In the genomic region with DNA sequence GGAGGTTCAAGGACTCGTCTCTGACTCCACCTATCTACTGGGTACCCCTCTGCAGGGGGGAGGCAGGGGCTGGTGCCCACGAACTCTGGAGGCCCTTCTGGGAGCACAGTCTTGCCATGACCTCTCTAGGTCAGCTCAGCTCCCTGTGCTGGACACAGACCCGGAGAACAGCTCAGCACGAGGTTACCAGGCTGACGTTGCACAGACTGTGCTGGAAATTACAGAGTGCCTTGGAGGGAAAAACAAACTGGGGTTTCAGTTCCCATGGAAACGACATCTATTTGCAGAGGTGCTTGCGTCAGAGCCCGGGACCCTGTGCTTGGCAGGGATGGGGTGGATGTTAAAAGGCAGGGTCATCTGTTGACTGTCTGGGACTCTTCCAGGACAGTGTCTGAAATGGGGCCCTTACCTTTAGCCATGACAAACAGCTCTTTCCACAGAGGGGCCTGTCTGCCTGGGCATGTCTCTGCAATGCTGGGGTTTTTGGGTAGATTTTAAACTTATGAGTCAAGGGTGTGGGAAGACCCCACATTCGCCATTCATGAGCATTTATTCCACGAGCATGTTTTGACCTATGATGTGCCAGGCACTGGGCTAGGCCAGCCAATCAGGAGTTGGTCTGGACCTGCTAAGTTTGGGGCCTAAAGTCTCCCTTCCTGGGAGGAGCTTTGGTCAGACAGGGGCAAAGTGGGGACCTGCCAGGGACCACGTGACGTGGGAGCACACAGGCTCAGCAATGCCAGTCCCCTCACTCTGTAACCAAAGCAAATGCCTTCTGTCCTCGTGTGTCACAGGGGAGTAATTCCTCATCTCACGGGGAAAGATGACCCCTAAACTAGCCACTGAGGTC, we compare ENCODE assay signal across 8 cellular contexts. TPM values are rescaled to one million over a fixed set of nuclear protein-coding genes. Genes with fewer than 3 reads are reported as not detected.
DNase-seq lines count a peak whose midpoint lies in the region; ATAC-seq, FAIRE-seq and TF ChIP-seq lines count a peak whose summit lies in the region.

No MANE protein-coding gene starts in this region.

- H3K79me2 ChIP-seq in ACC112 (ENCODE audit: control insufficient read depth, insufficient read depth, low read length, unreplicated experiment), result no peaks in the 10 kb centered on the region

- no peaks in the 10 kb centered on the region for H3K36me3 ChIP-seq in ACC112 (ENCODE audit: insufficient read depth, low read length)
- H3K36me3 ChIP-seq in kidney (ENCODE audit: control insufficient read depth in 1 of 2, insufficient read depth in 2 of 2, low read length in 2 of 2), result no peaks in the 10 kb centered on the region

- H3K27me3 ChIP-seq in ACC112 (ENCODE audit: insufficient read depth, low read length), result no peaks in the 10 kb centered on the region

- H3K4me3 ChIP-seq in ACC112 (ENCODE audit: low read depth, low read length) (no peak overlapping the region), astrocyte of the spinal cord (ENCODE audit: low read depth, low read length) (no peak overlapping the region), kidney (ENCODE audit: low read length in 2 of 2) (no peak overlapping the region)

- H2AFZ ChIP-seq in ACC112 (ENCODE audit: low read length, unreplicated experiment), result no peak overlapping the region

- DNase-seq in NOMO-1 treated with DMSO at 0.1 percent for 48 hours (lab: John Stamatoyannopoulos, UW; ENCODE audit: unreplicated experiment), result peak; percentile 58
- DNase-seq in astrocyte of the spinal cord (ENCODE audit: low read depth, low spot score), result peak; percentile 98
- peak; percentile 96 for DNase-seq in kidney
- peak; percentile 76 for DNase-seq in stimulated activated CD8-positive, alpha-beta memory T cell treated with anti-CD3 and anti-CD28 coated beads, Interleukin-15, amount 100 ng/mL, for 48 hours (ENCODE audit: low read depth in 2 of 2)
- no peak for DNase-seq in NCI-H1930 (lab: John Stamatoyannopoulos, UW)
- no peak for DNase-seq in H54 (ENCODE audit: insufficient read length, low spot score)

- TF ChIP-seq CTCF in astrocyte of the spinal cord (IDR thresholded peaks at IDR 0.05; ENCODE audit: low read depth, low read length) (no peak), kidney (IDR thresholded peaks at IDR 0.05; ENCODE audit: borderline replicate concordance, extremely low read depth, insufficient read depth) (no peak)

- intact Hi-C loops in kidney (cut with DNase I), result no loop called here

- FAIRE-seq in kidney (lab: Jason Lieb, UNC) (no peak), H54 (lab: Jason Lieb, UNC) (no peak)

- H3K9me3 ChIP-seq in kidney (ENCODE audit: control insufficient read depth in 1 of 2, low read length in 2 of 2), result no peaks in the 10 kb centered on the region

- H3K27ac ChIP-seq in ACC112 (ENCODE audit: low read depth, low read length) (peak overlapping the region; percentile 96), kidney (ENCODE audit: low read depth in 2 of 2, low read length in 2 of 2) (peak overlapping the region; percentile 95 to 96)

- H3K4me1 ChIP-seq in ACC112 (ENCODE audit: control insufficient read depth, insufficient read depth, low read length, unreplicated experiment), result peaks cover 39% of the 10 kb centered on the region
- H3K4me1 ChIP-seq in kidney (ENCODE audit: control insufficient read depth in 1 of 2, insufficient read depth in 1 of 2, low read depth in 1 of 2, low read length in 2 of 2), result peaks cover 30 to 40% of the 10 kb centered on the region in 2 donors

- peak overlapping the region; percentile 8 to 56 for H3K9ac ChIP-seq in kidney (ENCODE audit: low read length in 2 of 2)

- in situ Hi-C loops in astrocyte of the spinal cord (cut with HindIII; ENCODE audit: low sequenced_read_pairs), result no loop called here

- no peak for TF ChIP-seq POLR2A in H54 (IDR thresholded peaks at IDR 0.05; ENCODE audit: low read depth, low read length)

- peak; percentile 44 for ATAC-seq in GM19324 (IDR thresholded peaks at IDR 0.05; ENCODE audit: low FRiP score, unreplicated experiment)

RNA-seq across cellular contexts. Expression of gene CCR7, which starts 22.5 kb away (rescaled TPM):
- total RNA-seq in kidney, result 7.1 TPM
- polyA plus RNA-seq in kidney (ENCODE audit: insufficient read depth, low read depth, low replicate concordance), result 0.17 TPM

RNA-seq across cellular contexts. Expression of gene TNS4, which starts 41.4 kb away (rescaled TPM):
- 0.31 TPM for total RNA-seq in kidney
- polyA plus RNA-seq in kidney (ENCODE audit: insufficient read depth, low read depth, low replicate concordance), result 2.2 TPM

Comparison
In these comparisons a context has a peak if more than half of its experiments do, and no peak if none do; other contexts are left out.
1. DNase-seq: peak in NOMO-1 treated with DMSO at 0.1 percent for 48 hours (single experiment), astrocyte of the spinal cord (single experiment), kidney (single experiment) and stimulated activated CD8-positive, alpha-beta memory T cell treated with anti-CD3 and anti-CD28 coated beads, Interleukin-15, amount 100 ng/mL, for 48 hours (2 of 2); none in NCI-H1930 (0 of 2) and H54 (single experiment).